ENCODE assay signal across 24 cellular contexts in the genomic region with DNA sequence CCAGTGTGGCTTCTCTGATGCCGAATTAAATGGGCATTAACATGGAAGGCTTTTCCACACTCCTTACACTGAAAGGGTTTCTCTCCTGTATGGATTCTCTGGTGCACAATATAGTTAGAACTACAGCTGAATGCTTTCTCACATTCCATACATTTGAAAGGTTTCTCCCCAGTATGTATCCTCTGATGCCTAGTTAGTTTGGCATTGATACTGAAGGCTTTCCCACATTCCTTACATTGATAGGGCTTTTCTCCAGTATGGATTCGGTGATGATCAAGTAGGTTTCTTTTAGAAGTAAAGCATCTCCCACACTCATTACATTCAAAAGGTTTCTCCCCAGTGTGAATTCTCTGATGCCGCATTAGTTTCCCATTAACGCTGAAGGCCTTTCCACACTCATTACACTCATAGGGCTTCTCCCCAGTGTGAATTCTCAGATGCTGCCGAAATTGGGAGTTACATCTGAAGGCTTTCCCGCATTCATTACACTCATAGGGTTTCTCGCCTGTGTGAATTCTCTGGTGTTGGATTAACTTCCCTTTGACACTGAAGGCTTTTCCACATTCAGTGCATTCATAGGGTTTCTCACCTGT. TPM values are rescaled to one million over a fixed set of nuclear protein-coding genes. Genes with fewer than 3 reads are reported as not detected.
"Had no signal": no experiment of that assay in that cellular context is flagged by ENCODE, and none has a peak within 500 bp of the region (broad histone marks: within the 10 kb centered on the region; RNA-seq: fewer than 3 reads in every experiment).

No MANE protein-coding gene starts in this region.

- H3K27ac ChIP-seq: brain microvascular endothelial cell, gastrocnemius medialis, prostate gland, spleen, tibial nerve had no signal

- DNase-seq: activated CD4-positive, alpha-beta memory T cell treated with anti-CD3 and anti-CD28 coated beads for 36 hours; activated CD4-positive, alpha-beta T cell treated with anti-CD3 and anti-CD28 coated beads for 36 hours; activated CD8-positive, alpha-beta memory T cell treated with anti-CD3 and anti-CD28 coated beads, Interleukin-2, amount 10 ng/mL, durations not matched to agents 7 days and 5 days; activated naive CD4-positive, alpha-beta T cell treated with Interleukin-2 at 50 U/mL for 16 hours; anterior cingulate cortex; brain microvascular endothelial cell; central memory CD4-positive, alpha-beta T cell; gastrocnemius medialis; head of caudate nucleus; kidney; midbrain; naive B cell; spleen; stimulated activated CD4-positive, alpha-beta T cell treated with anti-CD3 and anti-CD28 coated beads, Interleukin-4, amount 100 ng/mL, for 4 hours; T-cell had no signal

- ATAC-seq: activated CD4-positive, alpha-beta T cell treated with anti-CD3 and anti-CD28 coated beads for 36 hours; activated CD8-positive, alpha-beta memory T cell treated with anti-CD3 and anti-CD28 coated beads, Interleukin-2, amount 10 ng/mL, durations not matched to agents 7 days and 5 days; gastrocnemius medialis; left lobe of liver; sciatic nerve; stimulated activated memory B cell treated with anti-CD40 and anti-IgM and Interleukin-4, amounts not matched to agents 10 μg/mL and 1 μg/mL and 100 μg/mL, for 72 hours; T-cell; WTC11 had no signal

- H3K4me1 ChIP-seq: gastrocnemius medialis, prostate gland, spleen, tibial nerve had no signal

- H3K27me3 ChIP-seq: brain microvascular endothelial cell, spleen, tibial nerve had no signal

- H3K4me3 Mint-ChIP-seq: activated CD4-positive, alpha-beta memory T cell treated with anti-CD3 and anti-CD28 coated beads for 36 hours; activated CD4-positive, alpha-beta T cell treated with anti-CD3 and anti-CD28 coated beads for 36 hours; activated CD8-positive, alpha-beta memory T cell treated with anti-CD3 and anti-CD28 coated beads, Interleukin-2, amount 10 ng/mL, durations not matched to agents 7 days and 5 days; naive B cell; stimulated activated memory B cell treated with anti-CD40 and anti-IgM and Interleukin-4, amounts not matched to agents 10 μg/mL and 1 μg/mL and 100 μg/mL, for 72 hours; T-cell; WTC11 had no signal

- H3K4me3 ChIP-seq: prostate gland, tibial nerve had no signal

- H3K4me1 Mint-ChIP-seq: activated CD4-positive, alpha-beta T cell treated with anti-CD3 and anti-CD28 coated beads for 36 hours; activated CD8-positive, alpha-beta memory T cell treated with anti-CD3 and anti-CD28 coated beads, Interleukin-2, amount 10 ng/mL, durations not matched to agents 7 days and 5 days; naive B cell; stimulated activated memory B cell treated with anti-CD40 and anti-IgM and Interleukin-4, amounts not matched to agents 10 μg/mL and 1 μg/mL and 100 μg/mL, for 72 hours; T-cell; WTC11 had no signal

- H3K27me3 Mint-ChIP-seq: activated CD4-positive, alpha-beta memory T cell treated with anti-CD3 and anti-CD28 coated beads for 36 hours; activated CD4-positive, alpha-beta T cell treated with anti-CD3 and anti-CD28 coated beads for 36 hours; activated CD8-positive, alpha-beta memory T cell treated with anti-CD3 and anti-CD28 coated beads, Interleukin-2, amount 10 ng/mL, durations not matched to agents 7 days and 5 days; naive B cell; stimulated activated memory B cell treated with anti-CD40 and anti-IgM and Interleukin-4, amounts not matched to agents 10 μg/mL and 1 μg/mL and 100 μg/mL, for 72 hours; T-cell had no signal

- H3K27ac Mint-ChIP-seq: activated CD4-positive, alpha-beta memory T cell treated with anti-CD3 and anti-CD28 coated beads for 36 hours; activated CD4-positive, alpha-beta T cell treated with anti-CD3 and anti-CD28 coated beads for 36 hours; activated CD8-positive, alpha-beta memory T cell treated with anti-CD3 and anti-CD28 coated beads, Interleukin-2, amount 10 ng/mL, durations not matched to agents 7 days and 5 days; naive B cell; stimulated activated memory B cell treated with anti-CD40 and anti-IgM and Interleukin-4, amounts not matched to agents 10 μg/mL and 1 μg/mL and 100 μg/mL, for 72 hours; T-cell; WTC11 had no signal

RNA-seq across cellular contexts. Expression of gene TLE7, which starts 6.5 kb away (rescaled TPM):
- total RNA-seq: activated CD4-positive, alpha-beta memory T cell treated with anti-CD3 and anti-CD28 coated beads for 36 hours; activated CD4-positive, alpha-beta T cell treated with anti-CD3 and anti-CD28 coated beads for 36 hours; activated CD8-positive, alpha-beta memory T cell treated with anti-CD3 and anti-CD28 coated beads, Interleukin-2, amount 10 ng/mL, durations not matched to agents 7 days and 5 days; gastrocnemius medialis; kidney; left lobe of liver; lung microvascular endothelial cell; osteocyte; sciatic nerve; spleen; T-cell; tibial nerve had no signal
- polyA plus RNA-seq: esophagus, spleen had no signal
